9 cellular contexts compared by ENCODE assay signal in genomic region chr3:11610044-11610671, GRCh38. TPM values are rescaled to one million over a fixed set of nuclear protein-coding genes. Genes with fewer than 3 reads are reported as not detected.
DNase-seq lines count a peak whose midpoint lies in the region; ATAC-seq and TF ChIP-seq lines count a peak whose summit lies in the region.
"Had no signal": no experiment of that assay in that cellular context is flagged by ENCODE, and none has a peak within 500 bp of the region (broad histone marks: within the 10 kb centered on the region; RNA-seq: fewer than 3 reads in every experiment).

No MANE protein-coding gene starts in this region.

- H3K14ac ChIP-seq in neuronal stem cell (ENCODE audit: low read length) = no peak overlapping the region

- H3K18ac ChIP-seq in neuronal stem cell (ENCODE audit: low read length) = peak overlapping the region; percentile 91

- no peak overlapping the region for H4K91ac ChIP-seq in neuronal stem cell (ENCODE audit: low read depth, low read length, poor library complexity)

- H3K4me3 Mint-ChIP-seq in CD4-positive, alpha-beta T cell = no peak overlapping the region
- H3K4me3 Mint-ChIP-seq: CD4-positive, alpha-beta memory T cell had no signal

- H3K36me3 Mint-ChIP-seq in CD4-positive, alpha-beta T cell (ENCODE audit: low read depth) = peaks cover 7% of the 10 kb centered on the region

- peaks cover 13% of the 10 kb centered on the region for H3K79me1 ChIP-seq in neuronal stem cell (ENCODE audit: low read depth, low read length)

- H2BK5ac ChIP-seq in neuronal stem cell (ENCODE audit: low read length) = no peak overlapping the region

- peaks cover 20 to 29% of the 10 kb centered on the region in 2 donors for H3K4me1 ChIP-seq in neuronal stem cell (ENCODE audit: control insufficient read depth in 2 of 2, insufficient read depth in 1 of 2, low read depth in 1 of 2, low read length in 2 of 2)

- H3K4me2 ChIP-seq in neuronal stem cell (ENCODE audit: insufficient read depth, low read length, poor library complexity, severe bottlenecking) = peak overlapping the region; percentile 31

- no peak overlapping the region for H2AFZ ChIP-seq in neuronal stem cell (ENCODE audit: low read length)

- DNase-seq in CD4-positive, alpha-beta T cell = no peak
- no peak for DNase-seq in SK-N-MC (ENCODE audit: low read depth, low spot score)
- DNase-seq in foreskin melanocyte = peak; percentile 81
- DNase-seq in neuronal stem cell (ENCODE audit: low spot score) = no peak
- DNase-seq in HEK293T (ENCODE audit: extremely low spot score) = no peak
- DNase-seq in dermis blood vessel endothelial cell = no peak
- DNase-seq in GM20000 (ENCODE audit: low spot score) = no peak
- no peak for DNase-seq in HK-2 (ENCODE audit: unreplicated experiment)
- DNase-seq: CD4-positive, alpha-beta memory T cell had no signal

- no peak overlapping the region for H2AK5ac ChIP-seq in neuronal stem cell (ENCODE audit: low read depth, low read length)

- POLR2A ChIA-PET in CD4-positive, alpha-beta T cell (lab: Charles Lee) = no interaction called here
- POLR2A ChIA-PET in HEK293T (lab: Yijun Ruan, JAX) = interaction anchor here (0.7 kb wide), 1 partner anchor 338 kb away, joined by 3 read pairs; the partner anchor contains the start of gene ATG7

- intact Hi-C loops in CD4-positive, alpha-beta T cell (cut with DNase I, micrococcal nuclease) = no loop called here

- CTCF ChIA-PET in CD4-positive, alpha-beta T cell (lab: Charles Lee) = no interaction called here
- CTCF ChIA-PET in HEK293T (lab: Yijun Ruan, JAX) = interaction anchor here (1.0 kb wide), 1 partner anchor 9 kb away, joined by 3 read pairs; no protein-coding TSS in a partner anchor

- H3K27me3 Mint-ChIP-seq in CD4-positive, alpha-beta T cell = no peaks in the 10 kb centered on the region
- H3K27me3 Mint-ChIP-seq: CD4-positive, alpha-beta memory T cell had no signal

- peak overlapping the region; percentile 37 for H3K27ac Mint-ChIP-seq in CD4-positive, alpha-beta T cell

- no peak overlapping the region for H3K23ac ChIP-seq in neuronal stem cell (ENCODE audit: low read depth, low read length, poor library complexity)

- no peak overlapping the region for H3K27ac ChIP-seq in CD4-positive, alpha-beta T cell (ENCODE audit: low read depth, low read length)
- H3K27ac ChIP-seq in SK-N-MC (0 out of 2 replicates have a peak overlapping the region, but pooled peaks have one; percentile 19), neuronal stem cell (replicated peaks; ENCODE audit: low read length) (no peak overlapping the region)

- H2BK15ac ChIP-seq in neuronal stem cell (ENCODE audit: low read length) = no peak overlapping the region

- H3K9ac ChIP-seq in SK-N-MC (ENCODE audit: insufficient read length) = no peak overlapping the region
- no peak overlapping the region for H3K9ac ChIP-seq in neuronal stem cell (ENCODE audit: low read depth, low read length, poor library complexity)

- WGBS in neuronal stem cell (ENCODE audit: extremely low coverage in 2 of 2, insufficient read length in 2 of 2, insufficient replicate concordance in 1 of 2), 2 donors = no CpG with 5 or more reads among the region's 23 CpGs

- ATAC-seq in CD4-positive, alpha-beta T cell (ENCODE audit: poor library complexity) = no peak

- H3K9me3 ChIP-seq in CD4-positive, alpha-beta T cell (ENCODE audit: control insufficient read depth, low read length) = no peaks in the 10 kb centered on the region
- H3K9me3 ChIP-seq in SK-N-MC (ENCODE audit: low read depth, low read length) = no peaks in the 10 kb centered on the region
- H3K9me3 ChIP-seq in neuronal stem cell (replicated peaks in 1 of 2; ENCODE audit: control insufficient read depth in 2 of 2, insufficient read depth in 1 of 2, low read depth in 1 of 2, low read length in 2 of 2) = peaks cover 0 to 3% of the 10 kb centered on the region in 2 donors

- H3K4me1 Mint-ChIP-seq in CD4-positive, alpha-beta T cell (ENCODE audit: low read depth) = peaks cover 89% of the 10 kb centered on the region

- no peak overlapping the region for H2BK120ac ChIP-seq in neuronal stem cell (ENCODE audit: low read depth, low read length)

- no peak overlapping the region for H4K8ac ChIP-seq in neuronal stem cell (ENCODE audit: low read depth, low read length)

- H3K4ac ChIP-seq in neuronal stem cell (ENCODE audit: low read length) = no peak overlapping the region

- H3K36me3 ChIP-seq in SK-N-MC (ENCODE audit: insufficient read depth, low read length) (no peaks in the 10 kb centered on the region), neuronal stem cell (replicated peaks in 1 of 2; ENCODE audit: control insufficient read depth in 2 of 2, insufficient read depth in 2 of 2, low read length in 2 of 2) (peaks cover 0 to 53% of the 10 kb centered on the region in 2 donors)

- H3K4me3 ChIP-seq in SK-N-MC = no peak overlapping the region
- H3K4me3 ChIP-seq in neuronal stem cell (ENCODE audit: low read length in 2 of 2) = no peak overlapping the region

- H3K27me3 ChIP-seq in CD4-positive, alpha-beta T cell (ENCODE audit: control insufficient read depth, insufficient read depth, low read length) = no peaks in the 10 kb centered on the region
- H3K27me3 ChIP-seq in neuronal stem cell (ENCODE audit: control insufficient read depth in 3 of 3, insufficient read depth in 3 of 3, low read depth in 1 of 3, low read length in 3 of 3) = no peaks in the 10 kb centered on the region

- no peak overlapping the region for H2BK12ac ChIP-seq in neuronal stem cell (ENCODE audit: low read length)

- H3K9me3 Mint-ChIP-seq in CD4-positive, alpha-beta T cell = no peaks in the 10 kb centered on the region

- no peak for TF ChIP-seq CTCF in CD4-positive, alpha-beta T cell (IDR thresholded peaks at IDR 0.05)
- no peak for TF ChIP-seq CTCF in GM20000 (IDR thresholded peaks at IDR 0.05; ENCODE audit: extremely low read depth, missing control alignments)

TF ChIP-seq in HEK293T, 16 proteins besides CTCF, POLR2A, EP300 and RAD21:
- TF ChIP-seq SUZ12 (IDR thresholded peaks at IDR 0.05) = no peak
- TF ChIP-seq L3MBTL2 (conservative IDR thresholded peaks at IDR 0.05) = no peak

RNA-seq across cellular contexts. Expression of gene VGLL4, which starts 33.6 kb away (rescaled TPM):
- total RNA-seq in CD4-positive, alpha-beta T cell = 10 to 100 TPM; 10.5 to 11.3 TPM
- polyA plus RNA-seq in neuronal stem cell (2013, experiment 1 of 2) = 67.7 TPM
- polyA plus RNA-seq in neuronal stem cell (2013, experiment 2 of 2) = 69.5 TPM
- 76.7 and 79.0 TPM in 2 replicates for total RNA-seq in dermis blood vessel endothelial cell
